ENCODE assay signal across 8 cellular contexts in genomic region chrX:119698835-119699234, GRCh38. TPM values are rescaled to one million over a fixed set of nuclear protein-coding genes. Genes with fewer than 3 reads are reported as not detected.
DNase-seq lines count a peak whose midpoint lies in the region; ATAC-seq and TF ChIP-seq lines count a peak whose summit lies in the region.

No MANE protein-coding gene starts in this region.

- H4K20me1 ChIP-seq in PC-3 (ENCODE audit: low read length), result no peaks in the 10 kb centered on the region

- no peaks in the 10 kb centered on the region for H3K36me3 ChIP-seq in PC-3 (ENCODE audit: low read depth, low read length)

- no peaks in the 10 kb centered on the region for H3K9me3 ChIP-seq in PC-3 (ENCODE audit: low read length)

- H3F3A ChIP-seq in PC-3 (ENCODE audit: low read length, unreplicated experiment), result no peaks in the 10 kb centered on the region

- H3K27me3 Mint-ChIP-seq in osteocyte (ENCODE audit: unreplicated experiment), result no peaks in the 10 kb centered on the region

- H3K4me2 ChIP-seq in PC-3 (ENCODE audit: low read length), result no peak overlapping the region

- peak; percentile 1 for DNase-seq in DMS153 (lab: John Stamatoyannopoulos, UW)
- no peak for DNase-seq in DMS153 treated with DMSO at 0.1 percent for 48 hours (lab: John Stamatoyannopoulos, UW; ENCODE audit: unreplicated experiment)
- DNase-seq in HL-60 (ENCODE audit: low read depth in 1 of 2, low spot score in 1 of 2), result peak in 1 of 2 experiments; percentile 48
- peak; percentile 65 for DNase-seq in PC-3
- DNase-seq in epithelial cell of esophagus (ENCODE audit: low read depth), result peak; percentile 52
- DNase-seq in osteocyte (ENCODE audit: extremely low spot score, unreplicated experiment), result no peak
- DNase-seq in activated naive CD4-positive, alpha-beta T cell (lab: John Stamatoyannopoulos, UW), result no peak

- H3K27me3 ChIP-seq in HL-60 (ENCODE audit: insufficient read depth, poor library complexity, severe bottlenecking) (no peaks in the 10 kb centered on the region), PC-3 (ENCODE audit: low read length) (no peaks in the 10 kb centered on the region)

- H3K9ac ChIP-seq in PC-3 (ENCODE audit: low read length), result no peak overlapping the region

- no peak overlapping the region for H3K27ac ChIP-seq in HL-60 (replicated peaks)
- no peak overlapping the region for H3K27ac ChIP-seq in PC-3 (ENCODE audit: low read length)

- H3K4me1 ChIP-seq in PC-3 (ENCODE audit: insufficient read depth, low read length), result no peaks in the 10 kb centered on the region

- no peak overlapping the region for H3K27ac Mint-ChIP-seq in osteocyte (ENCODE audit: unreplicated experiment)

- no peak overlapping the region for H2AFZ ChIP-seq in PC-3 (ENCODE audit: low read length)

- intact Hi-C loops in PC-3 (cut with micrococcal nuclease), result loop anchor here (2.0 kb wide), 2 partner anchors 30 to 58 kb away; no protein-coding TSS in a partner anchor

- no peaks in the 10 kb centered on the region for H3K36me3 Mint-ChIP-seq in osteocyte (ENCODE audit: unreplicated experiment)

- H3K4me1 Mint-ChIP-seq in osteocyte (ENCODE audit: unreplicated experiment), result peaks cover 3% of the 10 kb centered on the region

- H3K4me3 Mint-ChIP-seq in osteocyte (ENCODE audit: unreplicated experiment), result no peak overlapping the region

- no peaks in the 10 kb centered on the region for H3K9me3 Mint-ChIP-seq in osteocyte (ENCODE audit: unreplicated experiment)

- no peaks in the 10 kb centered on the region for H3K9me2 ChIP-seq in PC-3 (replicated peaks; ENCODE audit: low read length)

- peak; percentile 6 for TF ChIP-seq CTCF in HL-60 (IDR thresholded peaks at IDR 0.05; ENCODE audit: insufficient read depth, low read length)
- peak; percentile 59 for TF ChIP-seq CTCF in PC-3 (conservative IDR thresholded peaks at IDR 0.05; ENCODE audit: low read depth, low read length)
- peak; percentile 67 for TF ChIP-seq CTCF in epithelial cell of esophagus (IDR thresholded peaks at IDR 0.05; ENCODE audit: insufficient read depth, low read depth, low read length, missing control alignments)
- TF ChIP-seq CTCF in osteocyte (IDR thresholded peaks at IDR 0.05), result peak; percentile 61

- H3K4me3 ChIP-seq in HL-60 (replicated peaks; ENCODE audit: insufficient read depth, low read length) (no peak overlapping the region), PC-3 (ENCODE audit: low read length) (no peak overlapping the region), epithelial cell of esophagus (ENCODE audit: low read length) (no peak overlapping the region)

- POLR2A ChIA-PET in PC-3 (lab: Charles Lee; ENCODE audit: unreplicated experiment), result no interaction called here

- no TSS peak for BruUV-seq in PC-3 (replicated peaks; lab: Mats Ljungman, UMichigan)

- CTCF ChIA-PET in PC-3 (lab: Charles Lee), result no interaction called here

- no peaks in the 10 kb centered on the region for H3K79me2 ChIP-seq in PC-3 (ENCODE audit: low read length)

- ATAC-seq in PC-3, result peak; percentile 67
- ATAC-seq in GM18520 (IDR thresholded peaks at IDR 0.05; ENCODE audit: unreplicated experiment), result no peak

RNA-seq across cellular contexts. Expression of gene SEPTIN6, which starts 5.9 kb away (rescaled TPM):
- total RNA-seq in PC-3 (2014; rRNA removed) (28.9 and 39.1 TPM in 2 replicates), osteocyte (53.8 and 56.2 TPM in 2 replicates)

RNA-seq across cellular contexts. Expression of gene SOWAHD, which starts 59.6 kb away (rescaled TPM):
- total RNA-seq in PC-3 (2014; rRNA removed), result 2.3 and 2.5 TPM in 2 replicates
- 1.1 and 1.5 TPM in 2 replicates for total RNA-seq in osteocyte

Comparison
In these comparisons a context has a peak if more than half of its experiments do, and no peak if none do; other contexts are left out.
1. DNase-seq: peak in DMS153 (single experiment), PC-3 (single experiment) and epithelial cell of esophagus (single experiment); none in DMS153 treated with DMSO at 0.1 percent for 48 hours (single experiment), osteocyte (single experiment) and activated naive CD4-positive, alpha-beta T cell (0 of 4).
2. CTCF ChIP-seq: peak in every context shown above with its lines; median percentile 67 in epithelial cell of esophagus; 61 in osteocyte; 59 in PC-3; 6 in HL-60.